Comparison of ENCODE assay signal across 9 cellular contexts in the genomic region with DNA sequence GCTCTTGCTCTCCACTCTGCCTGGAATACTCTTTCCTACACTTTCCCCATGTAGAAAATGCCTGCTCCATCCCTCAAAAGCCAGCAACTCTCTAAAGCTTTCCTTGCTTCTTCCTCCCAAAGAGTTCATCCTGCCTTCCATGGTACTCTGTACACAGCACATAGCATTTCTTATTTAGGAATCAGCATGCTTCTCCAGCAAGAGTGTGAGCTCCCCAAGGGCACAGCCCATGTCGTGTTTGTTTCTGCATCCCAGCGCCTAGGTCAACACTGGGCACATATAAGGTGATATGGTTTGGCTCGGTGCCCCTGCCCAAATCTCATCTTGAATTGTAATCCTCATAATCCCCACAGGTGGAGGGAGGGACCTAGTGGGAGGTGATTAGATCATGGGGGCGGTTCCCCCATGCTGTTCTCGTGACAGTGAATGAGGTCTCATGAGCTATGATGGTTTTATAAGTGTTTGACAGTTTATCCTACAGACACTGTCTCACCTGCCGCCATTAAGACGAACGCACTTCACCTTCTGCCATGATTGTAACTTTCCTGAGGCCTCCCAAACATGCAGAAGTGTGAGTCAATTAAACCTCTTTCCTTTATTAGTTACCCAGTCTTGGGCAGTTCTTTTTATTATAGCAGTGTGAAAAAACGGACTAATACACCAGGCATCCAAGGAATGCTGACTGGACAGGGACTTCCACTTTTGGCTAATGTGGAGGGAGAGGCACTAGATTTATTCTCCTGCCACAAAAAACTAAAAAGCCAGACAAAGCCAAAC. TPM values are rescaled to one million over a fixed set of nuclear protein-coding genes. Genes with fewer than 3 reads are reported as not detected.
A peak's percentile ranks its signal among the peaks of the same experiment; 100 is the strongest.
DNase-seq lines count a peak whose midpoint lies in the region; ATAC-seq and TF ChIP-seq lines count a peak whose summit lies in the region.
"Had no signal": no experiment of that assay in that cellular context is flagged by ENCODE, and none has a peak within 500 bp of the region (broad histone marks: within the 10 kb centered on the region; RNA-seq: fewer than 3 reads in every experiment).

No MANE protein-coding gene starts in this region.

- intact Hi-C loops in natural killer cell (cut with micrococcal nuclease): no loop called here

- H3K27me3 ChIP-seq in SJCRH30: no peaks in the 10 kb centered on the region

- TF ChIP-seq CTCF in AG10803 (conservative IDR thresholded peaks at IDR 0.05; ENCODE audit: low read length) (no peak), fibroblast of mammary gland (conservative IDR thresholded peaks at IDR 0.05; ENCODE audit: control insufficient read depth, insufficient read depth, low read depth, low read length) (no peak), osteocyte (IDR thresholded peaks at IDR 0.05) (no peak), natural killer cell (IDR thresholded peaks at IDR 0.05) (no peak)

- H3K36me3 ChIP-seq in SJCRH30: no peaks in the 10 kb centered on the region; the same call in 1 of the 2 replicates

- H3K4me3 Mint-ChIP-seq in osteocyte (ENCODE audit: unreplicated experiment): no peak overlapping the region
- no peak overlapping the region for H3K4me3 Mint-ChIP-seq in natural killer cell

- H3K27ac Mint-ChIP-seq in osteocyte (ENCODE audit: unreplicated experiment): peak overlapping the region; percentile 95
- H3K27ac Mint-ChIP-seq in natural killer cell: no peak overlapping the region

- H3K4me1 Mint-ChIP-seq in osteocyte (ENCODE audit: unreplicated experiment): peaks cover 45% of the 10 kb centered on the region
- H3K4me1 Mint-ChIP-seq in natural killer cell: peaks cover 5 to 15% of the 10 kb centered on the region in 2 donors

- H3K36me3 Mint-ChIP-seq in osteocyte (ENCODE audit: unreplicated experiment) (peaks cover 29% of the 10 kb centered on the region), natural killer cell (peaks cover 8% of the 10 kb centered on the region)

- ATAC-seq in HG03196 (IDR thresholded peaks at IDR 0.05; ENCODE audit: unreplicated experiment) (no peak), natural killer cell (no peak)

- DNase-seq in AG10803 (ENCODE audit: low read depth) (peak; percentile 87), SJCRH30 (no peak), fibroblast of mammary gland (ENCODE audit: low read depth) (peak; percentile 54), osteocyte (ENCODE audit: extremely low spot score, unreplicated experiment) (no peak), activated gamma-delta T cell treated with Interleukin-2 at 50 U/mL for 16 hours (no peak), NCI-H1930 (lab: John Stamatoyannopoulos, UW) (no peak), natural killer cell (no peak)
- DNase-seq: stimulated activated CD4-positive, alpha-beta T cell treated with anti-CD3 and anti-CD28 coated beads, Interleukin-15, amount 100 ng/mL, for 24 hours had no signal

- H3K4me3 ChIP-seq in AG10803 (ENCODE audit: low read length): no peak overlapping the region
- H3K4me3 ChIP-seq in SJCRH30: no peak overlapping the region
- H3K4me3 ChIP-seq in fibroblast of mammary gland (ENCODE audit: control insufficient read depth, low read depth, low read length): no peak overlapping the region

- H3K27me3 Mint-ChIP-seq in osteocyte (ENCODE audit: unreplicated experiment) (no peaks in the 10 kb centered on the region), natural killer cell (ENCODE audit: low read depth in 2 of 2) (no peaks in the 10 kb centered on the region)

- H3K9me3 Mint-ChIP-seq in osteocyte (ENCODE audit: unreplicated experiment) (peaks cover 17% of the 10 kb centered on the region), natural killer cell (peaks cover 0 to 8% of the 10 kb centered on the region in 2 donors)

- H3K4me1 ChIP-seq in SJCRH30: peaks cover 31% of the 10 kb centered on the region

- no peaks in the 10 kb centered on the region; the same call in 1 of the 2 replicates for H3K9me3 ChIP-seq in SJCRH30 (replicated peaks)

- peak overlapping the region; percentile 32 for H3K27ac ChIP-seq in SJCRH30

RNA-seq across cellular contexts. Expression of gene VPS37C, which starts 8.2 kb away (rescaled TPM):
- total RNA-seq in SJCRH30 (2014; rRNA removed; shearing (Covaris generic)): 11.6 and 12.1 TPM in 2 replicates
- 19.6 and 21.2 TPM in 2 replicates for total RNA-seq in osteocyte
- total RNA-seq in natural killer cell: 1 to 10 TPM; 6.4 to 6.9 (median 6.5) TPM

RNA-seq across cellular contexts. Expression of gene PGA3, which starts 50.3 kb away (rescaled TPM):
- total RNA-seq in SJCRH30 (2014; rRNA removed; shearing (Covaris generic)): not detected in 2 replicates
- total RNA-seq in osteocyte (not detected in 2 replicates), natural killer cell (not detected)

RNA-seq across cellular contexts. Expression of gene CD5, which starts 50.7 kb away (rescaled TPM):
- 0.04 TPM in 1 of 2 replicates, not detected in the other for total RNA-seq in SJCRH30 (2014; rRNA removed; shearing (Covaris generic))
- total RNA-seq in osteocyte (not detected in 2 replicates), natural killer cell (10 to 100 TPM in 1 of 3 donors, 1 to 10 TPM in 2; 1.2 to 17.7 (median 7.9) TPM)

Comparison
In these comparisons a context has a peak if more than half of its experiments do, and no peak if none do; other contexts are left out.
1. DNase-seq: peak in AG10803 (single experiment) and fibroblast of mammary gland (single experiment); none in SJCRH30 (0 of 2), osteocyte (single experiment), activated gamma-delta T cell treated with Interleukin-2 at 50 U/mL for 16 hours (single experiment), NCI-H1930 (0 of 2) and natural killer cell (single experiment).